ENCODE assay signal across 20 cellular contexts in the genomic region with DNA sequence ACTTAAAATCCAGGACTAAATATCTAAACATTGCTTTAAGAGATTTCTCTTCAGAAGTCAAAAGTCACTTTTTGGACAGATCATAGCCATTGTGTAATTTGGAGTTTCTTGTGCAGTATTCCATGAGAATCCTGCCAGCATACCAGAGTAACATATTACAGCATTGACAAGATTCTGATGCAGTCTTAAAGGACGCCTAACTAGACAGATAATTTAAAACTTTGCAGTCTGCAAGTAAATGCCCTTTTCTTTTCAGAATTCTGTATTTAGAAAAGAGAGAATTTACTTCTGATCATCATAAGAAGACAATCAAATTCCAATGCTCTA. TPM values are rescaled to one million over a fixed set of nuclear protein-coding genes. Genes with fewer than 3 reads are reported as not detected.
DNase-seq lines count a peak whose midpoint lies in the region; ATAC-seq and TF ChIP-seq lines count a peak whose summit lies in the region.
"Had no signal": no experiment of that assay in that cellular context is flagged by ENCODE, and none has a peak within 500 bp of the region (broad histone marks: within the 10 kb centered on the region; RNA-seq: fewer than 3 reads in every experiment).

No MANE protein-coding gene starts in this region.

- TF ChIP-seq CTCF in fibroblast of pulmonary artery (IDR thresholded peaks at IDR 0.05; ENCODE audit: low read length, missing control alignments) = no peak

- no peaks in the 10 kb centered on the region for H3K36me3 ChIP-seq in adipocyte (ENCODE audit: control insufficient read depth, insufficient read depth, low read length, severe bottlenecking)
- no peaks in the 10 kb centered on the region for H3K36me3 ChIP-seq in skeletal muscle tissue (ENCODE audit: control insufficient read depth in 3 of 3, insufficient read depth in 3 of 3, low read length in 3 of 3)

- no peak overlapping the region for H3K27ac ChIP-seq in skeletal muscle tissue (ENCODE audit: low read depth, low read length)
- H3K27ac ChIP-seq: GM23248, HL-60 had no signal

- H3K27me3 ChIP-seq in adipocyte (replicated peaks; ENCODE audit: control insufficient read depth, insufficient read depth, low read length) = no peaks in the 10 kb centered on the region
- H3K27me3 ChIP-seq in skeletal muscle tissue (ENCODE audit: control insufficient read depth in 3 of 3, insufficient read depth in 3 of 3, low read length in 3 of 3) = no peaks in the 10 kb centered on the region

- H3K4me3 ChIP-seq in adipocyte (ENCODE audit: low read length) (peak overlapping the region; percentile 20), fibroblast of pulmonary artery (replicated peaks; ENCODE audit: low read depth, low read length) (no peak overlapping the region), skeletal muscle tissue (ENCODE audit: low read length in 3 of 3) (no peak overlapping the region)
- H3K4me3 ChIP-seq: GM12878, GM23248 had no signal

- H3K4me1 ChIP-seq in adipocyte (ENCODE audit: control insufficient read depth, insufficient read depth, low read length) = peaks cover 17% of the 10 kb centered on the region
- H3K4me1 ChIP-seq in skeletal muscle tissue (ENCODE audit: control insufficient read depth in 3 of 3, insufficient read depth in 3 of 3, low read length in 3 of 3) = peaks cover 0 to 3% (median 3%) of the 10 kb centered on the region in 3 donors

- peaks cover 12% of the 10 kb centered on the region for H3K9me3 ChIP-seq in adipocyte (ENCODE audit: control insufficient read depth, low read length)
- H3K9me3 ChIP-seq in skeletal muscle tissue (ENCODE audit: control insufficient read depth in 3 of 3, low read length in 3 of 3) = peaks cover 0 to 2% (median 0%) of the 10 kb centered on the region in 3 donors

- DNase-seq in Right ventricle myocardium superior (no peak), Right ventricle myocardium inferior (ENCODE audit: missing footprints) (no peak), adipocyte (ENCODE audit: low read depth) (no peak), fibroblast of pulmonary artery (ENCODE audit: low read depth) (peak; percentile 22), NCI-H187 treated with DMSO at 0.1 percent for 48 hours (lab: John Stamatoyannopoulos, UW) (no peak), D341Med (ENCODE audit: low spot score) (no peak)
- DNase-seq: 8988T; C1 segment of cervical spinal cord; Calu3; CD4-positive, alpha-beta T cell; DMS53; GM23248; H7; IMR-90 had no signal

- peak; percentile 62 for ATAC-seq in Right ventricle myocardium superior (ENCODE audit: poor library complexity)
- ATAC-seq in Right ventricle myocardium inferior = no peak
- ATAC-seq in GM18520 (IDR thresholded peaks at IDR 0.05; ENCODE audit: unreplicated experiment) = no peak
- ATAC-seq: GM12878 had no signal

- intact Hi-C loops in Right ventricle myocardium superior (cut with DNase I) = no loop called here
- intact Hi-C loops in Right ventricle myocardium inferior (cut with DNase I) = no loop called here

- H3K9ac ChIP-seq in adipocyte (ENCODE audit: low read length) = no peak overlapping the region
- H3K9ac ChIP-seq in skeletal muscle tissue (ENCODE audit: low read depth in 1 of 3, low read length in 3 of 3) = peak overlapping the region in 2 of 3 donors; percentile 2 to 35
- H3K9ac ChIP-seq: GM23248 had no signal

RNA-seq across cellular contexts. Expression of a gene that starts 17.5 kb away (rescaled TPM):
- total RNA-seq in Right ventricle myocardium superior (2.6 TPM), Right ventricle myocardium inferior (3.0 TPM), skeletal muscle tissue (18.3 TPM)
- total RNA-seq: B cell; CD4-positive, alpha-beta T cell; Daoy; GM23248 had no signal
